In the genomic region with DNA sequence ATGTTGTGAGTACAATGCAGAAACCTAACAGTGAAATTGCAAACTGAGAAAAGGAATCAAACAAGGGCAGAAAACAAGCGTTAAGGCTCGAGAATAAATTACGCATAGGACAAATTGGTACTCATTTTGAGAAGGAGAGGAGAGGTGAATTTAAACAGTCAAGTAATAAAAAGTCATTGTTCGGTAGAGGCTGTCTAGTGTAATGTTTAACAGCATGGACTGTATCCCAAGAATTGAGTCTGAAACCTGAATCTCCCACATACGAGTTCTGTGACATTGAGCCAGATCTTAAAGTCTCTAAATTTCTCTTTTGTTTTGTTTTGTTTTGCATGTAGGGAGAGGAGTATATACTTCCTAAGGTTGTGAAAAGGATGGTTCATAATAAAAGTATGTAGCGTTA, we compare ENCODE assay signal across 15 cellular contexts.
A peak's percentile ranks its signal among the peaks of the same experiment; 100 is the strongest.
DNase-seq lines count a peak whose midpoint lies in the region; ATAC-seq, FAIRE-seq and TF ChIP-seq lines count a peak whose summit lies in the region.
"Had no signal": no experiment of that assay in that cellular context is flagged by ENCODE, and none has a peak within 500 bp of the region (broad histone marks: within the 10 kb centered on the region; RNA-seq: fewer than 3 reads in every experiment).

No MANE protein-coding gene starts in this region.

- CTCF ChIA-PET in T-cell (lab: Charles Lee): interaction anchor here in 1 of 2 donors (0.6 to 0.9 kb wide), 2 partner anchors 17 to 282 kb away, joined by 3 to 6 read pairs; no protein-coding TSS in a partner anchor

- H3K9me3 Mint-ChIP-seq in activated T-cell treated with anti-CD3 and anti-CD28 coated beads, Interleukin-2, amount 50 U/mL, for 72 hours: peaks cover 5 to 14% of the 10 kb centered on the region in 2 donors
- peaks cover 5 to 36% (median 12%) of the 10 kb centered on the region in 3 donors for H3K9me3 Mint-ChIP-seq in T-cell
- peaks cover 15 to 24% of the 10 kb centered on the region in 2 donors for H3K9me3 Mint-ChIP-seq in stimulated activated naive CD8-positive, alpha-beta T cell treated with anti-CD3 and anti-CD28 coated beads, Interleukin-15, amount 100 ng/mL, for 72 hours

- FAIRE-seq in H54 (lab: Jason Lieb, UNC): no peak

- no peak for TF ChIP-seq POLR2A in H54 (IDR thresholded peaks at IDR 0.05; ENCODE audit: low read depth, low read length)

- H3K27ac Mint-ChIP-seq in activated T-cell treated with anti-CD3 and anti-CD28 coated beads, Interleukin-2, amount 50 U/mL, for 72 hours: peak overlapping the region; percentile 49
- H3K27ac Mint-ChIP-seq in T-cell: peak overlapping the region; percentile 96 to 98
- no peak overlapping the region for H3K27ac Mint-ChIP-seq in stimulated activated naive CD8-positive, alpha-beta T cell treated with anti-CD3 and anti-CD28 coated beads, Interleukin-15, amount 100 ng/mL, for 72 hours

- peaks cover 48% of the 10 kb centered on the region for H3K4me1 Mint-ChIP-seq in activated T-cell treated with anti-CD3 and anti-CD28 coated beads, Interleukin-2, amount 50 U/mL, for 72 hours (ENCODE audit: low read depth)
- peaks cover 71 to 81% (median 78%) of the 10 kb centered on the region in 3 donors for H3K4me1 Mint-ChIP-seq in T-cell
- peaks cover 62% of the 10 kb centered on the region for H3K4me1 Mint-ChIP-seq in stimulated activated naive CD8-positive, alpha-beta T cell treated with anti-CD3 and anti-CD28 coated beads, Interleukin-15, amount 100 ng/mL, for 72 hours

- no peaks in the 10 kb centered on the region for H3K27me3 Mint-ChIP-seq in activated T-cell treated with anti-CD3 and anti-CD28 coated beads, Interleukin-2, amount 50 U/mL, for 72 hours (ENCODE audit: low read depth)
- H3K27me3 Mint-ChIP-seq in T-cell: no peaks in the 10 kb centered on the region
- H3K27me3 Mint-ChIP-seq in stimulated activated naive CD8-positive, alpha-beta T cell treated with anti-CD3 and anti-CD28 coated beads, Interleukin-15, amount 100 ng/mL, for 72 hours: no peaks in the 10 kb centered on the region

- POLR2A ChIA-PET in T-cell (lab: Charles Lee): interaction anchor here (0.9 to 2.6 kb wide), 3 partner anchors 216 to 1057 kb away, joined by 3 to 19 read pairs (median 15); a partner anchor contains a TSS

- ATAC-seq in activated T-cell treated with anti-CD3 and anti-CD28 coated beads, Interleukin-2, amount 50 U/mL, for 72 hours (replicated peaks in 1 of 2): peak; percentile 26 to 47
- no peak for ATAC-seq in T-cell (replicated peaks in 1 of 4)
- ATAC-seq in stimulated activated naive CD8-positive, alpha-beta T cell treated with anti-CD3 and anti-CD28 coated beads, Interleukin-15, amount 100 ng/mL, for 72 hours: no peak
- ATAC-seq: HCT116 had no signal

- DNase-seq in activated T-cell treated with anti-CD3 and anti-CD28 coated beads, Interleukin-2, amount 50 U/mL, for 72 hours: no peak
- DNase-seq in activated T-cell treated with anti-CD3 and anti-CD28 coated beads, Interleukin-2, amount 50 U/mL, for 1 hour: no peak
- DNase-seq in T-cell: no peak
- peak; percentile 43 for DNase-seq in left kidney (ENCODE audit: low read depth, low spot score)
- DNase-seq in stimulated activated naive CD8-positive, alpha-beta T cell treated with anti-CD3 and anti-CD28 coated beads, Interleukin-15, amount 100 ng/mL, for 72 hours: no peak
- no peak for DNase-seq in NOMO-1 treated with dmso at 0.1 percent for 144 hours (lab: John Stamatoyannopoulos, UW; ENCODE audit: unreplicated experiment)
- no peak for DNase-seq in H54 (ENCODE audit: insufficient read length, low spot score)
- DNase-seq in NCI-H187 treated with DMSO at 0.1 percent for 48 hours (lab: John Stamatoyannopoulos, UW): no peak
- DNase-seq: activated CD4-positive, CD25-positive, alpha-beta regulatory T cell; activated T-cell treated with anti-CD3 and anti-CD28 coated beads for 4 hours; heart right ventricle; Kasumi-1; left cardiac atrium; stimulated activated CD4-positive, alpha-beta T cell treated with anti-CD3 and anti-CD28 coated beads, Interleukin-4, amount 100 ng/mL, for 24 hours had no signal

- peaks cover 20 to 29% of the 10 kb centered on the region in 2 donors for H3K36me3 Mint-ChIP-seq in activated T-cell treated with anti-CD3 and anti-CD28 coated beads, Interleukin-2, amount 50 U/mL, for 72 hours (ENCODE audit: insufficient read depth in 2 of 2)
- peaks cover 19% of the 10 kb centered on the region for H3K36me3 Mint-ChIP-seq in T-cell

- H3K4me3 Mint-ChIP-seq in activated T-cell treated with anti-CD3 and anti-CD28 coated beads, Interleukin-2, amount 50 U/mL, for 72 hours: peak overlapping the region in 1 of 2 donors; percentile 59
- peak overlapping the region in 1 of 3 donors; percentile 65 for H3K4me3 Mint-ChIP-seq in T-cell
- H3K4me3 Mint-ChIP-seq in stimulated activated naive CD8-positive, alpha-beta T cell treated with anti-CD3 and anti-CD28 coated beads, Interleukin-15, amount 100 ng/mL, for 72 hours: peak overlapping the region; percentile 2 to 78

Comparison
In these comparisons a context has a peak if more than half of its experiments do, and no peak if none do; other contexts are left out.
1. ATAC-seq: peak in activated T-cell treated with anti-CD3 and anti-CD28 coated beads, Interleukin-2, amount 50 U/mL, for 72 hours (2 of 2); none in T-cell (0 of 4) and stimulated activated naive CD8-positive, alpha-beta T cell treated with anti-CD3 and anti-CD28 coated beads, Interleukin-15, amount 100 ng/mL, for 72 hours (single experiment).
2. H3K27ac Mint-ChIP-seq: peak in activated T-cell treated with anti-CD3 and anti-CD28 coated beads, Interleukin-2, amount 50 U/mL, for 72 hours (single experiment) and T-cell (2 of 2); none in stimulated activated naive CD8-positive, alpha-beta T cell treated with anti-CD3 and anti-CD28 coated beads, Interleukin-15, amount 100 ng/mL, for 72 hours (0 of 2).